ENCODE assay signal across 23 cellular contexts in the genomic region with DNA sequence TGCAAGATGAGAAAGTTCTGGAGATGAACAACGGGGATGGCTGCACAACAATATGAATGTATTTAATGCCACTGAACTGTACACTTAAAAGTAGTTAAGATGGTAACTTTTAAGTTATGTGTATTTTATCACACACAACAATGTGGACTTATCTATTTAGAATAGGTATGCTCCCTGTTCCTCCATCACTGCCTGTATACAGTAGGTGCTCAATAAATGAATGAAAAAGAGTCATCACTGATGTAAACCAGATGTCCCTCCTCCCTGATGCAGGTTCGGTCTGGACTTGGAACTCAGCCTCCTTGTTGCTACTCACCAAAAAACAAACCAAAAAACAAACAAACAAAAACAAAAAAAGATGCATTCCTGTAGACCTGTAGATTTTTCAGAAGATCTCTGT.
"Had no signal": no experiment of that assay in that cellular context is flagged by ENCODE, and none has a peak within 500 bp of the region (broad histone marks: within the 10 kb centered on the region; RNA-seq: fewer than 3 reads in every experiment).

No MANE protein-coding gene starts in this region.

- H3K9me3 ChIP-seq: left lung, lower lobe of right lung, ovary, right atrium auricular region, uterus had no signal

- H3K4me2 ChIP-seq: hepatocyte had no signal

- H3K27ac ChIP-seq: hepatocyte, left lung, lower lobe of right lung, ovary, right atrium auricular region, skin epidermis, tibial nerve, uterus had no signal

- H3K27me3 Mint-ChIP-seq: progenitor cell of endocrine pancreas, type B pancreatic cell had no signal

- H3K9me3 Mint-ChIP-seq: mesothelial cell of epicardium; natural killer cell treated with Interleukin-12 subunit alpha and Interleukin-12 subunit beta and Interleukin-15 and Interleukin-18, amount 100 ng/mL, for 72 hours had no signal

- ATAC-seq: left colon; left lung; naive thymus-derived CD4-positive, alpha-beta T cell; sciatic nerve; stimulated activated effector memory CD8-positive, alpha-beta T cell treated with anti-CD3 and anti-CD28 coated beads, Interleukin-12 subunit alpha, Interleukin-12 subunit beta, amount 100 ng/mL, for 72 hours; stimulated activated naive CD8-positive, alpha-beta T cell treated with anti-CD3 and anti-CD28 coated beads, Interleukin-15, amount 100 ng/mL, for 72 hours had no signal

- H3K27me3 ChIP-seq: hepatocyte, left lung, ovary, right atrium auricular region, tibial nerve, uterus had no signal

- H3K4me3 Mint-ChIP-seq: mesothelial cell of epicardium; naive thymus-derived CD4-positive, alpha-beta T cell; natural killer cell treated with Interleukin-12 subunit alpha and Interleukin-12 subunit beta and Interleukin-15 and Interleukin-18, amount 100 ng/mL, for 72 hours; stimulated activated effector memory CD8-positive, alpha-beta T cell treated with anti-CD3 and anti-CD28 coated beads, Interleukin-12 subunit alpha, Interleukin-12 subunit beta, amount 100 ng/mL, for 72 hours; stimulated activated naive CD8-positive, alpha-beta T cell treated with anti-CD3 and anti-CD28 coated beads, Interleukin-15, amount 100 ng/mL, for 72 hours; type B pancreatic cell had no signal

- H3K36me3 ChIP-seq: left lung, lower lobe of right lung, ovary, right atrium auricular region, tibial nerve, uterus had no signal

- H3K27ac Mint-ChIP-seq: mesothelial cell of epicardium; naive thymus-derived CD4-positive, alpha-beta T cell; natural killer cell treated with Interleukin-12 subunit alpha and Interleukin-12 subunit beta and Interleukin-15 and Interleukin-18, amount 100 ng/mL, for 72 hours; progenitor cell of endocrine pancreas; stimulated activated effector memory CD8-positive, alpha-beta T cell treated with anti-CD3 and anti-CD28 coated beads, Interleukin-12 subunit alpha, Interleukin-12 subunit beta, amount 100 ng/mL, for 72 hours; stimulated activated naive CD8-positive, alpha-beta T cell treated with anti-CD3 and anti-CD28 coated beads, Interleukin-15, amount 100 ng/mL, for 72 hours; type B pancreatic cell had no signal

- H2AFZ ChIP-seq: hepatocyte had no signal

- H3K79me2 ChIP-seq: hepatocyte had no signal

- H3K36me3 Mint-ChIP-seq: mesothelial cell of epicardium; stimulated activated effector memory CD8-positive, alpha-beta T cell treated with anti-CD3 and anti-CD28 coated beads, Interleukin-12 subunit alpha, Interleukin-12 subunit beta, amount 100 ng/mL, for 72 hours had no signal

- H3K4me1 Mint-ChIP-seq: mesothelial cell of epicardium; stimulated activated effector memory CD8-positive, alpha-beta T cell treated with anti-CD3 and anti-CD28 coated beads, Interleukin-12 subunit alpha, Interleukin-12 subunit beta, amount 100 ng/mL, for 72 hours had no signal

- H3K4me3 ChIP-seq: hepatocyte, left lung, lower lobe of right lung, ovary, right atrium auricular region, skin epidermis, tibial nerve, uterus had no signal

- H3K4me1 ChIP-seq: left lung, tibial nerve, uterus had no signal

- DNase-seq: islet precursor cell; left colon; left lung; lower lobe of right lung; mammary epithelial cell; mesendoderm; naive thymus-derived CD4-positive, alpha-beta T cell; ovary; stimulated activated CD4-positive, alpha-beta T cell treated with anti-CD3 and anti-CD28 coated beads, Interleukin-4, amount 100 ng/mL, for 24 hours; stimulated activated naive CD4-positive, alpha-beta T cell treated with Interleukin-2 at 50 U/mL for 16 hours; stimulated activated naive CD8-positive, alpha-beta T cell treated with anti-CD3 and anti-CD28 coated beads, Interleukin-15, amount 100 ng/mL, for 72 hours; substantia nigra; uterus had no signal
